Comparison of ENCODE assay signal across 14 cellular contexts in genomic region chr2:147231607-147232006, GRCh38.
DNase-seq lines count a peak whose midpoint lies in the region; ATAC-seq and TF ChIP-seq lines count a peak whose summit lies in the region.
"Had no signal": no experiment of that assay in that cellular context is flagged by ENCODE, and none has a peak within 500 bp of the region (broad histone marks: within the 10 kb centered on the region; RNA-seq: fewer than 3 reads in every experiment).

No MANE protein-coding gene starts in this region.

- H3K36me3 ChIP-seq in heart left ventricle, result no peaks in the 10 kb centered on the region
- H3K36me3 ChIP-seq: prostate gland had no signal

- peaks cover 4% of the 10 kb centered on the region for H3K4me1 Mint-ChIP-seq in activated T-cell treated with anti-CD3 and anti-CD28 coated beads, Interleukin-2, amount 50 U/mL, for 72 hours (ENCODE audit: low read depth)
- peaks cover 12% of the 10 kb centered on the region for H3K4me1 Mint-ChIP-seq in Calu3 (ENCODE audit: low read depth, unreplicated experiment)
- H3K4me1 Mint-ChIP-seq: activated naive CD8-positive, alpha-beta T cell treated with anti-CD3 and anti-CD28 coated beads, Interleukin-2, amount 10 ng/mL, durations not matched to agents 7 days and 5 days had no signal

- WGBS in heart left ventricle, 4 donors, result 90 to 98% (median 91%) methylated on average over 2 of the region's 2 CpGs

- no peaks in the 10 kb centered on the region for H3K4me1 ChIP-seq in heart left ventricle
- H3K4me1 ChIP-seq: prostate gland had no signal

- no peak overlapping the region for H3K27ac Mint-ChIP-seq in activated T-cell treated with anti-CD3 and anti-CD28 coated beads, Interleukin-2, amount 50 U/mL, for 72 hours
- no peak overlapping the region for H3K27ac Mint-ChIP-seq in Calu3 (ENCODE audit: unreplicated experiment)
- H3K27ac Mint-ChIP-seq: activated CD8-positive, alpha-beta T cell treated with anti-CD3 and anti-CD28 coated beads for 36 hours; activated naive CD8-positive, alpha-beta T cell treated with anti-CD3 and anti-CD28 coated beads, Interleukin-2, amount 10 ng/mL, durations not matched to agents 7 days and 5 days had no signal

- no TSS peak for BruUV-seq in Calu3 (replicated peaks; lab: Mats Ljungman, UMichigan)

- H3K4me3 ChIP-seq in heart left ventricle, result no peak overlapping the region
- H3K4me3 ChIP-seq: prostate gland had no signal

- H3K9me3 Mint-ChIP-seq in activated T-cell treated with anti-CD3 and anti-CD28 coated beads, Interleukin-2, amount 50 U/mL, for 72 hours, result peaks cover 0 to 4% of the 10 kb centered on the region in 2 donors
- peaks cover 2% of the 10 kb centered on the region for H3K9me3 Mint-ChIP-seq in Calu3 (ENCODE audit: low read depth, unreplicated experiment)
- H3K9me3 Mint-ChIP-seq: activated CD8-positive, alpha-beta T cell treated with anti-CD3 and anti-CD28 coated beads for 36 hours had no signal

- no peaks in the 10 kb centered on the region for H3K9me3 ChIP-seq in heart left ventricle
- H3K9me3 ChIP-seq: prostate gland had no signal

- H3K4me3 Mint-ChIP-seq in activated T-cell treated with anti-CD3 and anti-CD28 coated beads, Interleukin-2, amount 50 U/mL, for 72 hours, result no peak overlapping the region
- H3K4me3 Mint-ChIP-seq in Calu3 (ENCODE audit: low read depth, unreplicated experiment), result no peak overlapping the region
- H3K4me3 Mint-ChIP-seq: activated CD8-positive, alpha-beta T cell treated with anti-CD3 and anti-CD28 coated beads for 36 hours; activated naive CD8-positive, alpha-beta T cell treated with anti-CD3 and anti-CD28 coated beads, Interleukin-2, amount 10 ng/mL, durations not matched to agents 7 days and 5 days had no signal

- intact Hi-C loops in Calu3 (cut with micrococcal nuclease; ENCODE audit: unreplicated experiment), result no loop called here
- intact Hi-C loops in heart left ventricle (cut with DNase I), result no loop called here

- DNase-seq in activated T-cell treated with anti-CD3 and anti-CD28 coated beads, Interleukin-2, amount 50 U/mL, for 72 hours, result peak in 1 of 2 donors; percentile 1
- no peak for DNase-seq in activated T-cell treated with anti-CD3 and anti-CD28 coated beads, Interleukin-2, amount 50 U/mL, for 48 hours
- DNase-seq in myocyte (ENCODE audit: low read depth) (peak; percentile 2), Calu3 (no peak), heart left ventricle (no peak), T1000 (lab: John Stamatoyannopoulos, UW) (no peak)
- DNase-seq: activated CD8-positive, alpha-beta T cell treated with anti-CD3 and anti-CD28 coated beads for 36 hours; activated naive CD8-positive, alpha-beta T cell treated with anti-CD3 and anti-CD28 coated beads, Interleukin-2, amount 10 ng/mL, durations not matched to agents 7 days and 5 days; head of caudate nucleus; KBM-7; stimulated activated CD4-positive, alpha-beta T cell treated with anti-CD3 and anti-CD28 coated beads, Interleukin-15, amount 100 ng/mL, for 24 hours had no signal

- peak; percentile 54 to 62 for ATAC-seq in activated T-cell treated with anti-CD3 and anti-CD28 coated beads, Interleukin-2, amount 50 U/mL, for 72 hours (replicated peaks in 1 of 2)
- ATAC-seq in GM21528 (IDR thresholded peaks at IDR 0.05; ENCODE audit: low FRiP score, unreplicated experiment), result peak; percentile 77
- ATAC-seq in HG03045 (IDR thresholded peaks at IDR 0.05; ENCODE audit: unreplicated experiment), result peak; percentile 76
- ATAC-seq in heart left ventricle, result no peak
- ATAC-seq: activated CD8-positive, alpha-beta T cell treated with anti-CD3 and anti-CD28 coated beads for 36 hours had no signal

- no peaks in the 10 kb centered on the region for H3K36me3 Mint-ChIP-seq in activated T-cell treated with anti-CD3 and anti-CD28 coated beads, Interleukin-2, amount 50 U/mL, for 72 hours (ENCODE audit: insufficient read depth in 2 of 2)
- no peaks in the 10 kb centered on the region for H3K36me3 Mint-ChIP-seq in Calu3 (ENCODE audit: insufficient read depth, unreplicated experiment)
- H3K36me3 Mint-ChIP-seq: activated naive CD8-positive, alpha-beta T cell treated with anti-CD3 and anti-CD28 coated beads, Interleukin-2, amount 10 ng/mL, durations not matched to agents 7 days and 5 days had no signal

- peaks cover 4% of the 10 kb centered on the region for H3K27me3 Mint-ChIP-seq in activated T-cell treated with anti-CD3 and anti-CD28 coated beads, Interleukin-2, amount 50 U/mL, for 72 hours (ENCODE audit: low read depth)
- H3K27me3 Mint-ChIP-seq in Calu3 (ENCODE audit: unreplicated experiment), result no peaks in the 10 kb centered on the region
- H3K27me3 Mint-ChIP-seq: activated CD8-positive, alpha-beta T cell treated with anti-CD3 and anti-CD28 coated beads for 36 hours had no signal

- TF ChIP-seq POLR2A in heart left ventricle (IDR thresholded peaks at IDR 0.05), result no peak

- no peak overlapping the region for H3K27ac ChIP-seq in heart left ventricle
- H3K27ac ChIP-seq: prostate gland had no signal

- CTCF ChIA-PET in Calu3 (lab: Charles Lee), result no interaction called here

- H3K27me3 ChIP-seq in heart left ventricle, result no peaks in the 10 kb centered on the region

- TF ChIP-seq CTCF in Calu3 (IDR thresholded peaks at IDR 0.05; ENCODE audit: unreplicated experiment) (no peak), heart left ventricle (IDR thresholded peaks at IDR 0.05) (no peak)

Comparison
In these comparisons a context has a peak if more than half of its experiments do, and no peak if none do; other contexts are left out.
1. ATAC-seq: peak in activated T-cell treated with anti-CD3 and anti-CD28 coated beads, Interleukin-2, amount 50 U/mL, for 72 hours (2 of 2), GM21528 (single experiment) and HG03045 (single experiment); none in heart left ventricle (0 of 4).